In the genomic region with DNA sequence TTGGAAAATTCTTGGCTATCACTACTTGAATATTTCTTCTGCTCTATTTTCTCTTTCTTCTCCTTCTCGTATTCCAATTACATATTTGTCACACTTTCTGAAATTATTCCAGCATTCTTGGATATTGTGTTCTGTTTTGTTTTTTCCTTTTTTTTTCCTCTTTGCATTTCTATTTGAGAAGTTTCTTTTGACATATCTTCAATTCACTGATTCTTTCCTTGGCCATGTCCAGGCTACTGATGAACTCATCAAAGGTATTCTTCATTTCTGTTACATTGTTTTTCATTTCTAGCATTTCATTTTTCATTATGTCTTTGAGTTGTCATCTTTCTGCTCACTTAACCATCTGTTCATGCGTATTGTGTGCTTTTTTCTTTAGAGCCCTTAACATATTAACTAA, we compare ENCODE assay signal across 19 cellular contexts. TPM values are rescaled to one million over a fixed set of nuclear protein-coding genes. Genes with fewer than 3 reads are reported as not detected.
DNase-seq lines count a peak whose midpoint lies in the region; ATAC-seq and TF ChIP-seq lines count a peak whose summit lies in the region.
"Had no signal": no experiment of that assay in that cellular context is flagged by ENCODE, and none has a peak within 500 bp of the region (broad histone marks: within the 10 kb centered on the region; RNA-seq: fewer than 3 reads in every experiment).

No MANE protein-coding gene starts in this region.

- no peak overlapping the region for H3K9ac ChIP-seq in HCT116 (ENCODE audit: low read length)

- H3K4me3 ChIP-seq in HCT116 (replicated peaks in 1 of 2; ENCODE audit: low read depth in 1 of 2, low read length in 2 of 2) = no peak overlapping the region
- H3K4me3 ChIP-seq: esophagus muscularis mucosa, smooth muscle cell had no signal

- peaks cover 58% of the 10 kb centered on the region for H3K4me1 Mint-ChIP-seq in activated CD4-positive, alpha-beta T cell treated with anti-CD3 and anti-CD28 coated beads for 36 hours
- H3K4me1 Mint-ChIP-seq in activated CD4-positive, alpha-beta memory T cell treated with anti-CD3 and anti-CD28 coated beads, Interleukin-2, amount 10 ng/mL, durations not matched to agents 7 days and 5 days = peaks cover 72% of the 10 kb centered on the region
- peaks cover 59 to 74% of the 10 kb centered on the region in 2 donors for H3K4me1 Mint-ChIP-seq in immature natural killer cell

- TF ChIP-seq RAD21 in HCT116 (IDR thresholded peaks at IDR 0.05; ENCODE audit: low read depth) = no peak

- BruUV-seq in HCT116 (replicated peaks; lab: Mats Ljungman, UMichigan) = no TSS peak

- TF ChIP-seq CTCF in HCT116 (IDR thresholded peaks at IDR 0.05 in 2 of 3, conservative IDR thresholded peaks at IDR 0.05 in 1 of 3; ENCODE audit: borderline replicate concordance in 1 of 3, insufficient read depth in 1 of 3, low read depth in 2 of 3, low read length in 2 of 3) = no peak

- peaks cover 50% of the 10 kb centered on the region for H3K36me3 Mint-ChIP-seq in activated CD4-positive, alpha-beta T cell treated with anti-CD3 and anti-CD28 coated beads for 36 hours (ENCODE audit: low read depth)
- H3K36me3 Mint-ChIP-seq in activated CD4-positive, alpha-beta memory T cell treated with anti-CD3 and anti-CD28 coated beads, Interleukin-2, amount 10 ng/mL, durations not matched to agents 7 days and 5 days (ENCODE audit: low read depth) = peaks cover 66% of the 10 kb centered on the region
- H3K36me3 Mint-ChIP-seq in immature natural killer cell = peaks cover 25 to 31% (median 29%) of the 10 kb centered on the region in 3 donors

- H3K4me3 Mint-ChIP-seq in activated CD4-positive, alpha-beta T cell treated with anti-CD3 and anti-CD28 coated beads for 36 hours = peak overlapping the region; percentile 32
- H3K4me3 Mint-ChIP-seq in activated CD4-positive, alpha-beta memory T cell treated with anti-CD3 and anti-CD28 coated beads, Interleukin-2, amount 10 ng/mL, durations not matched to agents 7 days and 5 days = peak overlapping the region; percentile 31
- peak overlapping the region in 3 of 5 donors; percentile 10 to 55 (median 27) for H3K4me3 Mint-ChIP-seq in immature natural killer cell
- H3K4me3 Mint-ChIP-seq: dendritic cell treated with granulocyte-macrophage colony-stimulating factor and Interleukin-4, amounts not matched to agents 40 ng/mL and 50 ng/mL, for 4 days had no signal

- no peak overlapping the region for H3K27ac ChIP-seq in HCT116 (ENCODE audit: low read depth, low read length)
- H3K27ac ChIP-seq: esophagus muscularis mucosa had no signal

- no peaks in the 10 kb centered on the region for H3K27me3 ChIP-seq in HCT116 (ENCODE audit: insufficient read depth, low read length)
- H3K27me3 ChIP-seq: esophagus muscularis mucosa had no signal

- H3K9me3 Mint-ChIP-seq in activated CD4-positive, alpha-beta T cell treated with anti-CD3 and anti-CD28 coated beads for 36 hours (ENCODE audit: low read depth) = peaks cover 16% of the 10 kb centered on the region
- peaks cover 15% of the 10 kb centered on the region for H3K9me3 Mint-ChIP-seq in activated CD4-positive, alpha-beta memory T cell treated with anti-CD3 and anti-CD28 coated beads, Interleukin-2, amount 10 ng/mL, durations not matched to agents 7 days and 5 days
- peaks cover 2 to 20% (median 15%) of the 10 kb centered on the region in 6 donors for H3K9me3 Mint-ChIP-seq in immature natural killer cell

- intact Hi-C loops in activated CD4-positive, alpha-beta T cell treated with anti-CD3 and anti-CD28 coated beads for 36 hours (cut with DNase I, micrococcal nuclease) = no loop called here
- intact Hi-C loops in HCT116 (cut with micrococcal nuclease) = no loop called here

- H3K9me3 ChIP-seq in HCT116 (ENCODE audit: control insufficient read depth in 1 of 2, insufficient read depth in 1 of 2, low read depth in 1 of 2, low read length in 2 of 2) = no peaks in the 10 kb centered on the region

- no peak for TF ChIP-seq POLR2A in HCT116 (IDR thresholded peaks at IDR 0.05; ENCODE audit: borderline replicate concordance, extremely low read depth, insufficient read depth, insufficient read length)

- no peaks in the 10 kb centered on the region for H3K9me2 ChIP-seq in HCT116 (ENCODE audit: insufficient read depth)

- RAD21 ChIA-PET in HCT116 (lab: Charles Lee; ENCODE audit: low non-redundant PET in 1 of 2, low total read pairs in 2 of 2, uncharacterized antibody in 2 of 2, unreplicated experiment in 2 of 2) = no interaction called here

- no peaks in the 10 kb centered on the region for H3K36me3 ChIP-seq in HCT116 (ENCODE audit: control insufficient read depth in 1 of 2, insufficient read depth in 2 of 2, low read length in 2 of 2)
- H3K36me3 ChIP-seq: esophagus muscularis mucosa had no signal

- H3K27ac Mint-ChIP-seq in activated CD4-positive, alpha-beta T cell treated with anti-CD3 and anti-CD28 coated beads for 36 hours = peak overlapping the region; percentile 35
- H3K27ac Mint-ChIP-seq in activated CD4-positive, alpha-beta memory T cell treated with anti-CD3 and anti-CD28 coated beads, Interleukin-2, amount 10 ng/mL, durations not matched to agents 7 days and 5 days = peak overlapping the region; percentile 55
- H3K27ac Mint-ChIP-seq in immature natural killer cell = peak overlapping the region in 3 of 6 donors; percentile 10 to 71 (median 42)
- H3K27ac Mint-ChIP-seq: dendritic cell treated with granulocyte-macrophage colony-stimulating factor and Interleukin-4, amounts not matched to agents 40 ng/mL and 50 ng/mL, for 4 days; progenitor cell of endocrine pancreas had no signal

- no peaks in the 10 kb centered on the region for H3K79me2 ChIP-seq in HCT116 (ENCODE audit: insufficient read depth, low read length)

- no peaks in the 10 kb centered on the region for H3K27me3 Mint-ChIP-seq in activated CD4-positive, alpha-beta T cell treated with anti-CD3 and anti-CD28 coated beads for 36 hours
- H3K27me3 Mint-ChIP-seq in activated CD4-positive, alpha-beta memory T cell treated with anti-CD3 and anti-CD28 coated beads, Interleukin-2, amount 10 ng/mL, durations not matched to agents 7 days and 5 days = no peaks in the 10 kb centered on the region
- peaks cover 0 to under 1% (median under 1%) of the 10 kb centered on the region in 3 donors for H3K27me3 Mint-ChIP-seq in immature natural killer cell (ENCODE audit: low read depth in 3 of 3)
- H3K27me3 Mint-ChIP-seq: dendritic cell treated with granulocyte-macrophage colony-stimulating factor and Interleukin-4, amounts not matched to agents 40 ng/mL and 50 ng/mL, for 4 days; naive thymus-derived CD8-positive, alpha-beta T cell; progenitor cell of endocrine pancreas had no signal

- peak overlapping the region; percentile 57 for H2AFZ ChIP-seq in HCT116 (ENCODE audit: low read depth, low read length, poor library complexity, severe bottlenecking)

- H4K20me1 ChIP-seq in HCT116 (ENCODE audit: insufficient read depth) = no peaks in the 10 kb centered on the region

- no peak overlapping the region for H3K4me2 ChIP-seq in HCT116 (ENCODE audit: low read length)
- H3K4me2 ChIP-seq: smooth muscle cell had no signal

- POLR2A ChIA-PET in activated CD4-positive, alpha-beta T cell treated with anti-CD3 and anti-CD28 coated beads for 36 hours (lab: Charles Lee) = no interaction called here
- POLR2A ChIA-PET in HCT116 (lab: Charles Lee) = no interaction called here
- POLR2A ChIA-PET in activated CD4-positive, alpha-beta memory T cell treated with anti-CD3 and anti-CD28 coated beads, Interleukin-2, amount 10 ng/mL, durations not matched to agents 7 days and 5 days (lab: Charles Lee) = interaction anchor here (1.0 to 1.6 kb wide), 4 partner anchors 10 to 96 kb away, joined by 3 to 6 read pairs (median 5); a partner anchor contains a TSS

- no peak for DNase-seq in activated CD4-positive, alpha-beta T cell treated with anti-CD3 and anti-CD28 coated beads for 36 hours
- no peak for DNase-seq in activated CD4-positive, alpha-beta T cell treated with anti-CD3 and anti-CD28 coated beads, Interleukin-2, amount 50 U/mL, for 48 hours
- DNase-seq in HCT116 (ENCODE audit: low read depth, low spot score) (no peak), immature natural killer cell (no peak), NCI-H526 (lab: John Stamatoyannopoulos, UW) (no peak), NCI-H2227 treated with DMSO at 0.1 percent for 48 hours (lab: John Stamatoyannopoulos, UW) (no peak), OCI-M2 (lab: John Stamatoyannopoulos, UW; ENCODE audit: unreplicated experiment) (no peak)
- no peak for DNase-seq in activated CD4-positive, alpha-beta memory T cell treated with anti-CD3 and anti-CD28 coated beads, Interleukin-2, amount 10 ng/mL, durations not matched to agents 7 days and 5 days
- DNase-seq: 8988T; C1 segment of cervical spinal cord; DMS79; naive thymus-derived CD8-positive, alpha-beta T cell; NCI-H2029 treated with DMSO at 0.1 percent for 48 hours; NCI-H69 had no signal

- peaks cover 0 to 6% of the 10 kb centered on the region in 2 experiments; a peak in 1 of 4 replicates for H3K4me1 ChIP-seq in HCT116 (ENCODE audit: control insufficient read depth in 1 of 2, insufficient read depth in 2 of 2, low read length in 2 of 2)
- H3K4me1 ChIP-seq: esophagus muscularis mucosa had no signal

- no peak for ATAC-seq in activated CD4-positive, alpha-beta T cell treated with anti-CD3 and anti-CD28 coated beads for 36 hours
- ATAC-seq in HCT116 = no peak
- ATAC-seq: naive thymus-derived CD8-positive, alpha-beta T cell had no signal

- CTCF ChIA-PET in activated CD4-positive, alpha-beta T cell treated with anti-CD3 and anti-CD28 coated beads for 36 hours (lab: Charles Lee) = no interaction called here
- CTCF ChIA-PET in HCT116 (lab: Charles Lee) = no interaction called here
- CTCF ChIA-PET in activated CD4-positive, alpha-beta memory T cell treated with anti-CD3 and anti-CD28 coated beads, Interleukin-2, amount 10 ng/mL, durations not matched to agents 7 days and 5 days (lab: Charles Lee) = interaction anchor here (1.2 kb wide), 1 partner anchor 164 kb away, joined by 3 read pairs; no protein-coding TSS in a partner anchor

TF ChIP-seq in HCT116, 20 proteins besides CTCF, POLR2A, EP300 and RAD21 (continues in another document):
- TF ChIP-seq SIN3A (IDR thresholded peaks at IDR 0.05; ENCODE audit: low read depth) = no peak
- TF ChIP-seq CBX3 (IDR thresholded peaks at IDR 0.05; ENCODE audit: low read depth) = no peak
- TF ChIP-seq POLR2AphosphoS5 (IDR thresholded peaks at IDR 0.05; ENCODE audit: low read depth, low read length) = no peak

RNA-seq across cellular contexts. Expression of a gene that starts 5.3 kb away (rescaled TPM):
- total RNA-seq in activated CD4-positive, alpha-beta T cell treated with anti-CD3 and anti-CD28 coated beads for 36 hours = 10 to 100 TPM; 71.3 to 84.2 TPM
- 2.6 TPM for total RNA-seq in HCT116 (2021; ENCODE audit: unreplicated experiment)
- polyA plus RNA-seq in HCT116 (2012) = 0.81 and 1.1 TPM in 2 replicates
- 100 to 1,000 TPM; 132 to 137 TPM for total RNA-seq in activated CD4-positive, alpha-beta memory T cell treated with anti-CD3 and anti-CD28 coated beads, Interleukin-2, amount 10 ng/mL, durations not matched to agents 7 days and 5 days
- 10 to 100 TPM; 17.2 to 34.6 (median 19.3) TPM for polyA plus RNA-seq in immature natural killer cell
- total RNA-seq: glomerular endothelial cell had no signal
- polyA plus RNA-seq: smooth muscle cell had no signal

RNA-seq across cellular contexts. Expression of a gene that starts 11.0 kb away (rescaled TPM):
- 100 to 1,000 TPM in 1 of 2 experiments, 10 to 100 TPM in 1; 96.2 to 111 TPM for total RNA-seq in activated CD4-positive, alpha-beta T cell treated with anti-CD3 and anti-CD28 coated beads for 36 hours
- total RNA-seq in HCT116 (2021; ENCODE audit: unreplicated experiment) = 8.5 TPM
- 4.1 and 6.2 TPM in 2 replicates for polyA plus RNA-seq in HCT116 (2012)
- total RNA-seq in activated CD4-positive, alpha-beta memory T cell treated with anti-CD3 and anti-CD28 coated beads, Interleukin-2, amount 10 ng/mL, durations not matched to agents 7 days and 5 days = 100 to 1,000 TPM; 125 to 128 TPM
- 10 to 100 TPM; 49.0 to 97.9 (median 60.5) TPM for polyA plus RNA-seq in immature natural killer cell

Comparison
In these comparisons a context has a peak if more than half of its experiments do, and no peak if none do; other contexts are left out.
1. RNA of a gene that starts 5.3 kb away (total RNA-seq): 132 to 137 TPM in activated CD4-positive, alpha-beta memory T cell treated with anti-CD3 and anti-CD28 coated beads, Interleukin-2, amount 10 ng/mL, durations not matched to agents 7 days and 5 days and 71.3 to 84.2 TPM in activated CD4-positive, alpha-beta T cell treated with anti-CD3 and anti-CD28 coated beads for 36 hours; 2.6 TPM in HCT116 (single experiment); every median in the first group is over 10 times any median in the second.
2. RNA of a gene that starts 11.0 kb away (total RNA-seq): 125 to 128 TPM in activated CD4-positive, alpha-beta memory T cell treated with anti-CD3 and anti-CD28 coated beads, Interleukin-2, amount 10 ng/mL, durations not matched to agents 7 days and 5 days and 96.2 to 111 TPM in activated CD4-positive, alpha-beta T cell treated with anti-CD3 and anti-CD28 coated beads for 36 hours; 8.5 TPM in HCT116 (single experiment); every median in the first group is over 10 times any median in the second.
3. Peak in every context shown above with its lines, with median percentiles within 50 percentile points of each other: H3K4me3 Mint-ChIP-seq.